1 cellular context compared by ENCODE assay signal in the genomic region with DNA sequence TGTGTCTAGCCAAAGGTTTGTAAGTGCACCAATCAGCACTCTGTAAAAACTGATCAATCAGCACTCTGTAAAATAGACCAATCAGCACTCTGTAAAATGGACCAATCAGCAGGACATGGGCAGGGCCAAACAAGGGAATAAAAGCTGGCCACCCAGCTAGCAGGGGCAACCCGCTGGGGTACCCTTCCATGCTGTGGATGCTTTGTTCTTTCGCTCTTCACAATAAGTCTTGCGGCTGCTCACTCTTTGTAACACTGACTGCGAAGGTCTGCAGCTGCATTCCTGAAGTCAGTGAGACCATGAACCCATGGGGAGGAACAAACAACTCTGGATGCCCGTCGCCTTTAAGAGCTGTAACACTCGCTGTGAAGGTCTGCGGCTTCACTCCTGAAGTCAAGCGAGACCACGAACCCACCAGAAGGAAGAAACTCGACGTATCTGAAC.
A peak's percentile ranks its signal among the peaks of the same experiment; 100 is the strongest.
TF ChIP-seq lines count a peak whose summit lies in the region.

No MANE protein-coding gene starts in this region.

TF ChIP-seq in WTC11, 78 proteins besides CTCF, POLR2A, EP300 and RAD21 (continued from another document):
- TF ChIP-seq, protein P1, sequence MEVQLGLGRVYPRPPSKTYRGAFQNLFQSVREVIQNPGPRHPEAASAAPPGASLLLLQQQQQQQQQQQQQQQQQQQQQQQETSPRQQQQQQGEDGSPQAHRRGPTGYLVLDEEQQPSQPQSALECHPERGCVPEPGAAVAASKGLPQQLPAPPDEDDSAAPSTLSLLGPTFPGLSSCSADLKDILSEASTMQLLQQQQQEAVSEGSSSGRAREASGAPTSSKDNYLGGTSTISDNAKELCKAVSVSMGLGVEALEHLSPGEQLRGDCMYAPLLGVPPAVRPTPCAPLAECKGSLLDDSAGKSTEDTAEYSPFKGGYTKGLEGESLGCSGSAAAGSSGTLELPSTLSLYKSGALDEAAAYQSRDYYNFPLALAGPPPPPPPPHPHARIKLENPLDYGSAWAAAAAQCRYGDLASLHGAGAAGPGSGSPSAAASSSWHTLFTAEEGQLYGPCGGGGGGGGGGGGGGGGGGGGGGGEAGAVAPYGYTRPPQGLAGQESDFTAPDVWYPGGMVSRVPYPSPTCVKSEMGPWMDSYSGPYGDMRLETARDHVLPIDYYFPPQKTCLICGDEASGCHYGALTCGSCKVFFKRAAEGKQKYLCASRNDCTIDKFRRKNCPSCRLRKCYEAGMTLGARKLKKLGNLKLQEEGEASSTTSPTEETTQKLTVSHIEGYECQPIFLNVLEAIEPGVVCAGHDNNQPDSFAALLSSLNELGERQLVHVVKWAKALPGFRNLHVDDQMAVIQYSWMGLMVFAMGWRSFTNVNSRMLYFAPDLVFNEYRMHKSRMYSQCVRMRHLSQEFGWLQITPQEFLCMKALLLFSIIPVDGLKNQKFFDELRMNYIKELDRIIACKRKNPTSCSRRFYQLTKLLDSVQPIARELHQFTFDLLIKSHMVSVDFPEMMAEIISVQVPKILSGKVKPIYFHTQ (CRISPR knock-in tag; IDR thresholded peaks at IDR 0.05): no peak
- TF ChIP-seq NFYB (CRISPR knock-in tag; conservative IDR thresholded peaks at IDR 0.05; ENCODE audit: low read depth) (peak; percentile 67), NFE2L1 (CRISPR knock-in tag; IDR thresholded peaks at IDR 0.05) (no peak), GTF2I (CRISPR knock-in tag; conservative IDR thresholded peaks at IDR 0.05) (no peak), SP1 (CRISPR knock-in tag; conservative IDR thresholded peaks at IDR 0.05) (no peak), JUN (CRISPR knock-in tag; IDR thresholded peaks at IDR 0.05) (no peak), ZNF232 (CRISPR knock-in tag; IDR thresholded peaks at IDR 0.05) (no peak), ZNF423 (CRISPR knock-in tag; IDR thresholded peaks at IDR 0.05) (peak; percentile 23; the same call in 1 of the 2 replicates), PRRX2 (CRISPR knock-in tag; IDR thresholded peaks at IDR 0.05) (no peak)
- TF ChIP-seq, protein P2, sequence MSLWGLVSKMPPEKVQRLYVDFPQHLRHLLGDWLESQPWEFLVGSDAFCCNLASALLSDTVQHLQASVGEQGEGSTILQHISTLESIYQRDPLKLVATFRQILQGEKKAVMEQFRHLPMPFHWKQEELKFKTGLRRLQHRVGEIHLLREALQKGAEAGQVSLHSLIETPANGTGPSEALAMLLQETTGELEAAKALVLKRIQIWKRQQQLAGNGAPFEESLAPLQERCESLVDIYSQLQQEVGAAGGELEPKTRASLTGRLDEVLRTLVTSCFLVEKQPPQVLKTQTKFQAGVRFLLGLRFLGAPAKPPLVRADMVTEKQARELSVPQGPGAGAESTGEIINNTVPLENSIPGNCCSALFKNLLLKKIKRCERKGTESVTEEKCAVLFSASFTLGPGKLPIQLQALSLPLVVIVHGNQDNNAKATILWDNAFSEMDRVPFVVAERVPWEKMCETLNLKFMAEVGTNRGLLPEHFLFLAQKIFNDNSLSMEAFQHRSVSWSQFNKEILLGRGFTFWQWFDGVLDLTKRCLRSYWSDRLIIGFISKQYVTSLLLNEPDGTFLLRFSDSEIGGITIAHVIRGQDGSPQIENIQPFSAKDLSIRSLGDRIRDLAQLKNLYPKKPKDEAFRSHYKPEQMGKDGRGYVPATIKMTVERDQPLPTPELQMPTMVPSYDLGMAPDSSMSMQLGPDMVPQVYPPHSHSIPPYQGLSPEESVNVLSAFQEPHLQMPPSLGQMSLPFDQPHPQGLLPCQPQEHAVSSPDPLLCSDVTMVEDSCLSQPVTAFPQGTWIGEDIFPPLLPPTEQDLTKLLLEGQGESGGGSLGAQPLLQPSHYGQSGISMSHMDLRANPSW (CRISPR knock-in tag; conservative IDR thresholded peaks at IDR 0.05; ENCODE audit: low read depth): no peak
- TF ChIP-seq, protein P3, sequence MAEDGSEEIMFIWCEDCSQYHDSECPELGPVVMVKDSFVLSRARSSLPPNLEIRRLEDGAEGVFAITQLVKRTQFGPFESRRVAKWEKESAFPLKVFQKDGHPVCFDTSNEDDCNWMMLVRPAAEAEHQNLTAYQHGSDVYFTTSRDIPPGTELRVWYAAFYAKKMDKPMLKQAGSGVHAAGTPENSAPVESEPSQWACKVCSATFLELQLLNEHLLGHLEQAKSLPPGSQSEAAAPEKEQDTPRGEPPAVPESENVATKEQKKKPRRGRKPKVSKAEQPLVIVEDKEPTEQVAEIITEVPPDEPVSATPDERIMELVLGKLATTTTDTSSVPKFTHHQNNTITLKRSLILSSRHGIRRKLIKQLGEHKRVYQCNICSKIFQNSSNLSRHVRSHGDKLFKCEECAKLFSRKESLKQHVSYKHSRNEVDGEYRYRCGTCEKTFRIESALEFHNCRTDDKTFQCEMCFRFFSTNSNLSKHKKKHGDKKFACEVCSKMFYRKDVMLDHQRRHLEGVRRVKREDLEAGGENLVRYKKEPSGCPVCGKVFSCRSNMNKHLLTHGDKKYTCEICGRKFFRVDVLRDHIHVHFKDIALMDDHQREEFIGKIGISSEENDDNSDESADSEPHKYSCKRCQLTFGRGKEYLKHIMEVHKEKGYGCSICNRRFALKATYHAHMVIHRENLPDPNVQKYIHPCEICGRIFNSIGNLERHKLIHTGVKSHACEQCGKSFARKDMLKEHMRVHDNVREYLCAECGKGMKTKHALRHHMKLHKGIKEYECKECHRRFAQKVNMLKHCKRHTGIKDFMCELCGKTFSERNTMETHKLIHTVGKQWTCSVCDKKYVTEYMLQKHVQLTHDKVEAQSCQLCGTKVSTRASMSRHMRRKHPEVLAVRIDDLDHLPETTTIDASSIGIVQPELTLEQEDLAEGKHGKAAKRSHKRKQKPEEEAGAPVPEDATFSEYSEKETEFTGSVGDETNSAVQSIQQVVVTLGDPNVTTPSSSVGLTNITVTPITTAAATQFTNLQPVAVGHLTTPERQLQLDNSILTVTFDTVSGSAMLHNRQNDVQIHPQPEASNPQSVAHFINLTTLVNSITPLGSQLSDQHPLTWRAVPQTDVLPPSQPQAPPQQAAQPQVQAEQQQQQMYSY (CRISPR knock-in tag; IDR thresholded peaks at IDR 0.05): no peak
TF ChIP-seq in WTC11: peak in this region for 2.
